Comparison of ENCODE assay signal across 21 cellular contexts in the genomic region with DNA sequence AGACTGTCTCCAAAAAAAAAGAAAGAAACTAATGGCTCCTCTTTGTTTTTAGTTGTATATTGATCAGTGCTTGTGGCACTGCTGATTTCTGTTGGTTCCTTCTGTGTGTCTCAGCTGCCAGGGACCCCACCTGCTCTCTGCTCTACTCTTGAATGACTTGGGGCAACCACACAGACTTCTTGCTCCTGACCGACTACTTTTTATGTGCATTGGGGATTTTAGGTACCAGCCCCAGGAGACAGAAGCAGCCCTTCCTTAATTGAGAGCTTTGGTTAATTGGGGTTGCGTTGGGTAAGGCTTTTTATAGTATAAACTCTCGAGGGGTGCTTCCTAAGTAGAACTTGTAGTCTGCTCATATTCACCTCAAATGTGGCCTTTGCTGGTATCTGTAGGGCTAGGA. TPM values are rescaled to one million over a fixed set of nuclear protein-coding genes. Genes with fewer than 3 reads are reported as not detected.
DNase-seq lines count a peak whose midpoint lies in the region; ATAC-seq, FAIRE-seq and TF ChIP-seq lines count a peak whose summit lies in the region.
"Had no signal": no experiment of that assay in that cellular context is flagged by ENCODE, and none has a peak within 500 bp of the region (broad histone marks: within the 10 kb centered on the region; RNA-seq: fewer than 3 reads in every experiment).

No MANE protein-coding gene starts in this region.

- H3K4me3 ChIP-seq in A549 (no peak overlapping the region), GM12865 (ENCODE audit: low read depth, low read length) (no peak overlapping the region), GM12878 (no peak overlapping the region)
- H3K4me3 ChIP-seq in naive thymus-derived CD4-positive, alpha-beta T cell (ENCODE audit: low read length), result no peak overlapping the region
- H3K4me3 ChIP-seq: psoas muscle, SJCRH30, upper lobe of right lung had no signal

- ATAC-seq in A549 (no peak), GM12878 (peak; percentile 62), GM18505 (IDR thresholded peaks at IDR 0.05; ENCODE audit: unreplicated experiment) (no peak), T-cell (replicated peaks in 1 of 4) (no peak)
- no peak for ATAC-seq in naive thymus-derived CD4-positive, alpha-beta T cell
- ATAC-seq: upper lobe of right lung had no signal

- no TSS peak for BruUV-seq in GM12878 (replicated peaks; lab: Mats Ljungman, UMichigan)

- TF ChIP-seq RAD21 in A549 (conservative IDR thresholded peaks at IDR 0.05 in 1 of 2, IDR thresholded peaks at IDR 0.05 in 1 of 2), result no peak
- TF ChIP-seq RAD21 in GM12878 (IDR thresholded peaks at IDR 0.05; ENCODE audit: insufficient read depth, low read depth, low read length), result no peak

- no peak for DNase-seq in A549 (ENCODE audit: low read depth in 1 of 2, low spot score in 1 of 2)
- DNase-seq in GM12865 (ENCODE audit: low read depth), result peak; percentile 23
- peak; percentile 44 for DNase-seq in GM12878 (ENCODE audit: low read depth, low spot score)
- DNase-seq in naive thymus-derived CD4-positive, alpha-beta T cell, result no peak
- no peak for DNase-seq in T-cell
- no peak for DNase-seq in stimulated activated CD4-positive, alpha-beta T cell treated with anti-CD3 and anti-CD28 coated beads, Interleukin-4, amount 100 ng/mL, for 24 hours
- DNase-seq in DMS79 treated with DMSO at 0.1 percent for 48 hours (lab: John Stamatoyannopoulos, UW), result no peak
- DNase-seq: activated CD4-positive, CD25-positive, alpha-beta regulatory T cell treated with anti-CD3 and anti-CD28 coated beads, Interleukin-2, amount 50 U/mL, for 72 hours; central memory CD4-positive, alpha-beta T cell; KG1; NCI-H1092; NCI-H2081; NCI-H524 treated with DMSO at 0.1 percent for 48 hours; psoas muscle; SJCRH30; stimulated activated CD4-positive, alpha-beta T cell treated with anti-CD3 and anti-CD28 coated beads, Interleukin-12 subunit alpha, Interleukin-12 subunit beta, amount 100 ng/mL, for 4 hours; stimulated activated naive CD4-positive, alpha-beta T cell treated with Interleukin-2 at 50 U/mL for 16 hours; T-helper 9 cell; upper lobe of right lung had no signal

- peak overlapping the region in 5 of 9 donors; percentile 0 to 43 (median 6) for H3K27ac Mint-ChIP-seq in naive thymus-derived CD4-positive, alpha-beta T cell
- no peak overlapping the region for H3K27ac Mint-ChIP-seq in T-cell

- 0 out of 6 replicates have a peak overlapping the region, but pooled peaks of 1 of the 2 experiments have one; percentile 30 for H3K27ac ChIP-seq in A549
- H3K27ac ChIP-seq in GM12878 (ENCODE audit: control insufficient read depth, insufficient read depth), result no peak overlapping the region
- no peak overlapping the region for H3K27ac ChIP-seq in naive thymus-derived CD4-positive, alpha-beta T cell (ENCODE audit: low read depth, low read length)
- H3K27ac ChIP-seq: SJCRH30, upper lobe of right lung had no signal

- H3K27me3 Mint-ChIP-seq in naive thymus-derived CD4-positive, alpha-beta T cell, result no peaks in the 10 kb centered on the region
- no peaks in the 10 kb centered on the region for H3K27me3 Mint-ChIP-seq in T-cell

- H3K9me3 ChIP-seq in A549, result no peaks in the 10 kb centered on the region
- no peaks in the 10 kb centered on the region for H3K9me3 ChIP-seq in GM12878 (replicated peaks; ENCODE audit: control insufficient read depth, insufficient read depth, low read length)
- no peaks in the 10 kb centered on the region for H3K9me3 ChIP-seq in naive thymus-derived CD4-positive, alpha-beta T cell (ENCODE audit: control insufficient read depth in 2 of 3, low read length in 3 of 3)
- H3K9me3 ChIP-seq: psoas muscle, SJCRH30, upper lobe of right lung had no signal

- no peak for TF ChIP-seq POLR2A in A549 (IDR thresholded peaks at IDR 0.05; ENCODE audit: low read length)
- TF ChIP-seq POLR2A in GM12878 (IDR thresholded peaks at IDR 0.05; ENCODE audit: low read depth, low read length), result no peak
- no peak for TF ChIP-seq POLR2A in GM18505 (IDR thresholded peaks at IDR 0.05; ENCODE audit: borderline replicate concordance, extremely low read depth, insufficient read depth, insufficient read length)

- POLR2A ChIA-PET in A549 (lab: Yijun Ruan, JAX), result no interaction called here
- POLR2A ChIA-PET in GM12878 (lab: Charles Lee), result interaction anchor here (1.3 kb wide), 1 partner anchor 16 kb away, joined by 5 read pairs; no protein-coding TSS in a partner anchor
- POLR2A ChIA-PET in naive thymus-derived CD4-positive, alpha-beta T cell (lab: Charles Lee), result no interaction called here
- POLR2A ChIA-PET in T-cell (lab: Charles Lee), result no interaction called here

- CTCF ChIA-PET in A549 (lab: Yijun Ruan, JAX) (interaction anchor here (1.0 to 2.4 kb wide), 7 partner anchors 12 to 64 kb away, joined by 3 to 10 read pairs (median 7); no protein-coding TSS in a partner anchor), GM12878 (lab: Yijun Ruan, JAX) (interaction anchor here (0.6 to 3.9 kb wide), 7 partner anchors 11 to 306 kb away, joined by 3 to 17 read pairs (median 5); no protein-coding TSS in a partner anchor), T-cell (lab: Charles Lee) (no interaction called here)
- CTCF ChIA-PET in naive thymus-derived CD4-positive, alpha-beta T cell (lab: Charles Lee), result interaction anchor here (0.8 kb wide), 1 partner anchor 139 kb away, joined by 3 read pairs; no protein-coding TSS in a partner anchor

- H3K4me1 ChIP-seq in A549 (peaks cover 40% of the 10 kb centered on the region), GM12878 (ENCODE audit: control insufficient read depth, insufficient read depth, low read length) (peaks cover 11% of the 10 kb centered on the region)
- H3K4me1 ChIP-seq in naive thymus-derived CD4-positive, alpha-beta T cell (ENCODE audit: control insufficient read depth in 2 of 2, insufficient read depth in 2 of 2, low read length in 2 of 2), result peaks cover 34 to 64% of the 10 kb centered on the region in 2 donors

- RAD21 ChIA-PET in GM12878 (lab: Charles Lee; ENCODE audit: unreplicated experiment), result interaction anchor here (0.8 kb wide), 1 partner anchor 11 kb away, joined by 3 read pairs; no protein-coding TSS in a partner anchor

- SMC1A ChIA-PET in GM12878 (lab: Charles Lee; ENCODE audit: uncharacterized antibody, unreplicated experiment), result interaction anchor here (0.6 to 2.9 kb wide), 9 partner anchors 12 to 615 kb away, joined by 3 to 14 read pairs (median 4); no protein-coding TSS in a partner anchor

- H3K79me2 ChIP-seq in GM12878 (ENCODE audit: control insufficient read depth, insufficient read depth, low read length), result peaks cover 73% of the 10 kb centered on the region

- no peak for TF ChIP-seq CTCF in A549 (IDR thresholded peaks at IDR 0.05)
- TF ChIP-seq CTCF in GM12865 (IDR thresholded peaks at IDR 0.05; ENCODE audit: insufficient read depth, low read depth, low read length, missing control alignments), result no peak
- no peak for TF ChIP-seq CTCF in GM12878 (IDR thresholded peaks at IDR 0.05 in 2 of 3, conservative IDR thresholded peaks at IDR 0.05 in 1 of 3; ENCODE audit: control insufficient read depth in 2 of 3, extremely low read depth in 1 of 3, insufficient read depth in 1 of 3, low read depth in 3 of 3, low read length in 3 of 3)

- intact Hi-C loops in GM12878 (cut with micrococcal nuclease; ENCODE audit: unreplicated experiment), result loop anchor here (10.0 kb wide), 1 partner anchor 204 kb away; no protein-coding TSS in a partner anchor
- intact Hi-C loops in naive thymus-derived CD4-positive, alpha-beta T cell (cut with micrococcal nuclease), result loop anchor here in 1 of 2 donors (10.0 kb wide), 2 partner anchors 884 to 1784 kb away; a partner anchor contains a TSS

- peaks cover 0 to 26% (median 13%) of the 10 kb centered on the region in 5 donors for H3K36me3 Mint-ChIP-seq in naive thymus-derived CD4-positive, alpha-beta T cell
- peaks cover 37% of the 10 kb centered on the region for H3K36me3 Mint-ChIP-seq in T-cell

- H4K20me1 ChIP-seq in GM12878 (ENCODE audit: control insufficient read depth, insufficient read depth), result no peaks in the 10 kb centered on the region

- H3K36me3 ChIP-seq in GM12878 (ENCODE audit: control insufficient read depth in 2 of 2, insufficient read depth in 2 of 2, low read length in 1 of 2), result peaks cover 2 to 19% of the 10 kb centered on the region in 2 experiments; a peak in 3 of 4 replicates
- peaks cover 0 to 7% (median 0%) of the 10 kb centered on the region in 3 experiments for H3K36me3 ChIP-seq in naive thymus-derived CD4-positive, alpha-beta T cell (ENCODE audit: control insufficient read depth in 2 of 3, insufficient read depth in 3 of 3, low read length in 3 of 3)

- no peak for FAIRE-seq in A549 (lab: Jason Lieb, UNC)
- no peak for FAIRE-seq in GM12878 (lab: Jason Lieb, UNC)
- FAIRE-seq: GM19239 had no signal

- in situ Hi-C loops in GM12878 (cut with MboI), result no loop called here

- peak overlapping the region in 7 of 10 donors; percentile 10 to 61 (median 38) for H3K4me3 Mint-ChIP-seq in naive thymus-derived CD4-positive, alpha-beta T cell
- H3K4me3 Mint-ChIP-seq in T-cell, result peak overlapping the region in 1 of 3 donors; percentile 10

- H3K4me2 ChIP-seq in A549, result peak overlapping the region; percentile 47
- H3K4me2 ChIP-seq in GM12878 (ENCODE audit: control insufficient read depth, insufficient read depth), result peak overlapping the region; percentile 38

- no peak overlapping the region for H2AFZ ChIP-seq in GM12878 (ENCODE audit: control insufficient read depth, low read depth, low read length)

- H3K9ac ChIP-seq in GM12878 (ENCODE audit: control insufficient read depth, insufficient read depth, low read length), result no peak overlapping the region

- no peaks in the 10 kb centered on the region for H3K9me3 Mint-ChIP-seq in naive thymus-derived CD4-positive, alpha-beta T cell
- no peaks in the 10 kb centered on the region for H3K9me3 Mint-ChIP-seq in T-cell

- no peaks in the 10 kb centered on the region for H3K27me3 ChIP-seq in GM12878 (replicated peaks in 1 of 2; ENCODE audit: control insufficient read depth in 2 of 2, insufficient read depth in 2 of 2, low read length in 1 of 2)
- H3K27me3 ChIP-seq in naive thymus-derived CD4-positive, alpha-beta T cell (ENCODE audit: control insufficient read depth in 2 of 2, insufficient read depth in 2 of 2, low read length in 2 of 2), result no peaks in the 10 kb centered on the region
- H3K27me3 ChIP-seq: SJCRH30, upper lobe of right lung had no signal

- H3K4me1 Mint-ChIP-seq in naive thymus-derived CD4-positive, alpha-beta T cell, result peaks cover 69 to 100% (median 94%) of the 10 kb centered on the region in 7 donors
- H3K4me1 Mint-ChIP-seq in T-cell, result peaks cover 98 to 99% (median 98%) of the 10 kb centered on the region in 3 donors

- TF ChIP-seq EP300 in A549 (IDR thresholded peaks at IDR 0.05), result no peak
- TF ChIP-seq EP300 in GM12878 (IDR thresholded peaks at IDR 0.05; ENCODE audit: borderline replicate concordance in 1 of 2, control insufficient read depth in 1 of 2, low read depth in 2 of 2, low read length in 2 of 2), result no peak

- 85% methylated on average over 3 of the region's 3 CpGs for WGBS in A549 (ENCODE audit: missing lambda C conversion rate)
- 2% methylated on average over 3 of the region's 3 CpGs for WGBS in GM12878 (ENCODE audit: insufficient coverage, insufficient replicate concordance, low lambda C conversion rate, missing lambda C conversion rate)

RNA-seq across cellular contexts. Expression of a gene that starts 6.9 kb away (rescaled TPM):
- polyA plus RNA-seq in A549 (2011; rRNA removed) (9.0 and 11.5 TPM in 2 replicates), A549 (2017; fragmentation: RNase III; extraction: RNeasy Plus Mini Kit Qiagen cat#74134 plus additional on column Dnase treatment) (9.5 to 10.1 TPM (median 10.0 TPM) in 3 replicates), GM12878 (2011; rRNA removed) (6.2 and 9.2 TPM in 2 replicates), GM12878 (2014; fragmentation: Illumina TruSeq; extraction: Trizol) (7.9 and 11.4 TPM in 2 replicates), GM12878 (2014; fragmentation: Nextera tagmentation; extraction: Ambion mirVana) (1 to 10 TPM; 2.9 to 3.7 TPM), GM12878 (2014; rRNA removed) (13.6 and 13.7 TPM in 2 replicates), GM12878 (2016; fragmentation: Nextera tagmentation; extraction: Ambion mirVana) (1 to 10 TPM; 8.6 to 9.4 TPM)
- 6.3 and 8.9 TPM in 2 replicates for polyA plus RNA-seq in A549 (2012; cell fraction: cytosol; rRNA removed)
- 16.9 and 20.7 TPM in 2 replicates for polyA plus RNA-seq in A549 (2012; cell fraction: nucleus; rRNA removed)
- polyA minus RNA-seq in A549 (2011; rRNA and poly(A)+ RNA removed), result 20.5 and 22.2 TPM in 2 replicates
- 38.4 and 42.0 TPM in 2 replicates for total RNA-seq in GM12878 (2013; cell fraction: nucleolus; rRNA removed)
- total RNA-seq in GM12878 (2014; rRNA removed) (9.3 and 9.9 TPM in 2 replicates), GM12878 (2014; rRNA removed; fragmentation: Illumina TruSeq; extraction: Trizol) (8.9 and 9.9 TPM in 2 replicates), GM12878 (2021) (18.9 and 19.4 TPM in 2 replicates), T-cell (10 to 100 TPM; 16.2 to 20.6 (median 19.3) TPM)
- 3.8 TPM for polyA plus RNA-seq in GM12878 (2011; ENCODE audit: low read depth)
- 12.8 and 13.0 TPM in 2 replicates for polyA plus RNA-seq in GM12878 (2011; cell fraction: cytosol; rRNA removed)
- polyA plus RNA-seq in GM12878 (2011; cell fraction: nucleus; rRNA removed), result 11.3 and 11.6 TPM in 2 replicates
- 6.7 and 7.6 TPM in 2 replicates for polyA plus RNA-seq in GM12878 (2012)
- 11.6 and 16.1 TPM in 2 replicates for polyA minus RNA-seq in GM12878 (2011; rRNA and poly(A)+ RNA removed)
- polyA minus RNA-seq in GM12878 (2011; cell fraction: cytosol; rRNA and poly(A)+ RNA removed), result 4.9 and 6.0 TPM in 2 replicates
- 7.3 and 13.6 TPM in 2 replicates for polyA minus RNA-seq in GM12878 (2011; cell fraction: nucleus; rRNA and poly(A)+ RNA removed)
- 10 to 100 TPM; 15.9 to 19.0 (median 18.2) TPM for total RNA-seq in naive thymus-derived CD4-positive, alpha-beta T cell
- 1 to 10 TPM; 5.3 to 7.2 TPM for polyA plus RNA-seq in naive thymus-derived CD4-positive, alpha-beta T cell

Comparison
In these comparisons a context has a peak if more than half of its experiments do, and no peak if none do; other contexts are left out.
1. DNase-seq: peak in GM12865 (single experiment) and GM12878 (single experiment); none in A549 (0 of 2), naive thymus-derived CD4-positive, alpha-beta T cell (0 of 9), T-cell (0 of 34), stimulated activated CD4-positive, alpha-beta T cell treated with anti-CD3 and anti-CD28 coated beads, Interleukin-4, amount 100 ng/mL, for 24 hours (single experiment) and DMS79 treated with DMSO at 0.1 percent for 48 hours (single experiment).
2. H3K27ac Mint-ChIP-seq: peak in naive thymus-derived CD4-positive, alpha-beta T cell (5 of 9); none in T-cell (0 of 2).
3. CTCF ChIA-PET loops: an anchor here in A549 (1.0 to 2.4 kb wide), GM12878 (0.6 to 3.9 kb wide) and naive thymus-derived CD4-positive, alpha-beta T cell (0.8 kb wide); none called in T-cell.